In genomic region chr17:7147772-7148171, GRCh38 we compare ENCODE assay signal across 1 cellular context.
TF ChIP-seq lines count a peak whose summit lies in the region.

No MANE protein-coding gene starts in this region.

TF ChIP-seq in A549, 52 proteins besides CTCF, POLR2A, EP300 and RAD21 (continued from another document):
- TF ChIP-seq ZSCAN20 (CRISPR knock-in tag; IDR thresholded peaks at IDR 0.05) (no peak), MAX (IDR thresholded peaks at IDR 0.05) (no peak), POLR2AphosphoS2 (conservative IDR thresholded peaks at IDR 0.05; ENCODE audit: low read length) (no peak), ELK1 (IDR thresholded peaks at IDR 0.05; ENCODE audit: low read depth, low read length) (no peak), MAZ (IDR thresholded peaks at IDR 0.05; ENCODE audit: borderline replicate concordance, low read depth, low read length) (no peak), SREBF2 (IDR thresholded peaks at IDR 0.05) (no peak)
